ENCODE assay signal across 8 cellular contexts in genomic region chr9:127785023-127785932, GRCh38. TPM values are rescaled to one million over a fixed set of nuclear protein-coding genes. Genes with fewer than 3 reads are reported as not detected.
DNase-seq lines count a peak whose midpoint lies in the region; TF ChIP-seq lines count a peak whose summit lies in the region.

No MANE protein-coding gene starts in this region.

- no peak overlapping the region for H2AFZ ChIP-seq in neural progenitor cell (replicated peaks)

- H3K4me3 ChIP-seq in fibroblast of villous mesenchyme (ENCODE audit: low read depth, low read length) (peak overlapping the region; percentile 95), neural progenitor cell (peak overlapping the region; percentile 100)

- H3K27ac ChIP-seq in neural progenitor cell = peak overlapping the region; percentile 13

- H3K9me3 Mint-ChIP-seq in neural progenitor cell = no peaks in the 10 kb centered on the region

- H3K27me3 Mint-ChIP-seq in neural progenitor cell (ENCODE audit: insufficient read depth, low read depth) = peaks cover 8% of the 10 kb centered on the region

- H3K79me2 ChIP-seq in neural progenitor cell (ENCODE audit: low read depth) = peaks cover 38% of the 10 kb centered on the region

- peak overlapping the region; percentile 76 for H3K27ac Mint-ChIP-seq in neural progenitor cell

- DNase-seq in ELR (ENCODE audit: low read depth) = peak; percentile 81
- peak; percentile 30 for DNase-seq in GOT3 (lab: John Stamatoyannopoulos, UW)
- peak; percentile 28 for DNase-seq in SIG-M5 (lab: John Stamatoyannopoulos, UW)
- peak; percentile 92 for DNase-seq in activated gamma-delta T cell treated with Interleukin-2 at 50 U/mL for 16 hours
- DNase-seq in fibroblast of villous mesenchyme (ENCODE audit: low read depth) = peak; percentile 82
- DNase-seq in neural progenitor cell (ENCODE audit: low spot score) = peak; percentile 93
- peak; percentile 54 for DNase-seq in stromal cell of bone marrow (ENCODE audit: low read depth)

- no peaks in the 10 kb centered on the region for H3K36me3 ChIP-seq in neural progenitor cell

- H3K4me1 Mint-ChIP-seq in neural progenitor cell = peaks cover 29% of the 10 kb centered on the region

- H3K4me1 ChIP-seq in neural progenitor cell = peaks cover 11% of the 10 kb centered on the region

- TF ChIP-seq CTCF in LNCAP (IDR thresholded peaks at IDR 0.05) = peak; percentile 86
- peak; percentile 70 for TF ChIP-seq CTCF in fibroblast of villous mesenchyme (IDR thresholded peaks at IDR 0.05; ENCODE audit: insufficient read depth, low read depth, low read length)
- TF ChIP-seq CTCF in neural progenitor cell (IDR thresholded peaks at IDR 0.05) = peak; percentile 91

- no peak overlapping the region for H3K9ac ChIP-seq in neural progenitor cell

- no peaks in the 10 kb centered on the region for H3K9me3 ChIP-seq in neural progenitor cell (ENCODE audit: low read depth)

- H3K36me3 Mint-ChIP-seq in neural progenitor cell = peaks cover 21% of the 10 kb centered on the region

- H3K27me3 ChIP-seq in neural progenitor cell = no peaks in the 10 kb centered on the region

- H3F3A ChIP-seq in neural progenitor cell (ENCODE audit: low read depth) = peaks cover 34% of the 10 kb centered on the region

- peak overlapping the region; percentile 94 for H3K4me3 Mint-ChIP-seq in neural progenitor cell

- H3K4me2 ChIP-seq in neural progenitor cell = peak overlapping the region; percentile 81

- peaks cover 41% of the 10 kb centered on the region for H4K20me1 ChIP-seq in neural progenitor cell (ENCODE audit: low read depth)

RNA-seq across cellular contexts. Expression of gene CDK9, which starts 0.6 kb away (rescaled TPM):
- total RNA-seq in fibroblast of villous mesenchyme (37.0 and 50.1 TPM in 2 replicates), neural progenitor cell (ENCODE audit: low replicate concordance) (22.5 and 47.8 TPM in 2 replicates)

RNA-seq across cellular contexts. Expression of gene SH2D3C, which starts 6.8 kb away (rescaled TPM):
- total RNA-seq in fibroblast of villous mesenchyme (0.32 and 0.43 TPM in 2 replicates), neural progenitor cell (ENCODE audit: low replicate concordance) (1.8 and 1.9 TPM in 2 replicates)

RNA-seq across cellular contexts. Expression of gene FPGS, which starts 17.4 kb away (rescaled TPM):
- total RNA-seq in fibroblast of villous mesenchyme (77.7 and 93.7 TPM in 2 replicates), neural progenitor cell (ENCODE audit: low replicate concordance) (32.8 and 60.5 TPM in 2 replicates)

RNA-seq across cellular contexts. Expression of gene TOR2A, which starts 50.2 kb away (rescaled TPM):
- total RNA-seq in fibroblast of villous mesenchyme = 4.2 and 5.2 TPM in 2 replicates
- total RNA-seq in neural progenitor cell (ENCODE audit: low replicate concordance) = 5.5 and 18.3 TPM in 2 replicates

Comparison
In these comparisons a context has a peak if more than half of its experiments do, and no peak if none do; other contexts are left out.
1. Peak in every context shown above with its lines: DNase-seq, H3K4me3 ChIP-seq and H3K27ac ChIP-seq.
2. DNase-seq: peak in every context shown above with its lines; median percentile 93 in neural progenitor cell; 92 in activated gamma-delta T cell treated with Interleukin-2 at 50 U/mL for 16 hours; 82 in fibroblast of villous mesenchyme; 81 in ELR; 54 in stromal cell of bone marrow; 30 in GOT3; 28 in SIG-M5.